Comparison of ENCODE assay signal across 16 cellular contexts in the genomic region with DNA sequence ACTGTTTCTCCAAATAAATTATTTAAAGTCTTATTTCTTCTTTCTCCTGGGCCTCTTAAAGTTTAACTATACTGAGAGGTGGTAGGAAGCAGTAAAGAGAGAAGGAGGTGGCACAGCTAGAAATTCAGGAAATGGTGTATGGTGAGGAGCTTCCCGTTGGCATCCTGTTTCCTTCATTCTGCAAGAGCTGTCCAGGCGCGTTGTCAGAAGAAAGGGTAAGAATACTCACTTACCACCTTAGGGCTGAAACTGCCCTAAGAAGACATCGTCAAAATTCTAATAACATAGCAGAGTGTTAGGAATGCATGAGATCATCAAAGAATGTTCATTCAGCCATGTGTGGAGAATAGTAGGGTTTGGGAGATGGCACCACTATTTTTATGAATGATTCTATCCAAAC.
DNase-seq lines count a peak whose midpoint lies in the region; ATAC-seq, FAIRE-seq and TF ChIP-seq lines count a peak whose summit lies in the region.
"Had no signal": no experiment of that assay in that cellular context is flagged by ENCODE, and none has a peak within 500 bp of the region (broad histone marks: within the 10 kb centered on the region; RNA-seq: fewer than 3 reads in every experiment).

No MANE protein-coding gene starts in this region.

- H3K27me3 Mint-ChIP-seq in activated CD4-positive, alpha-beta T cell treated with anti-CD3 and anti-CD28 coated beads for 36 hours: no peaks in the 10 kb centered on the region
- no peaks in the 10 kb centered on the region for H3K27me3 Mint-ChIP-seq in activated CD8-positive, alpha-beta T cell treated with anti-CD3 and anti-CD28 coated beads, Interleukin-2, amount 10 ng/mL, durations not matched to agents 7 days and 5 days (ENCODE audit: low read depth)
- H3K27me3 Mint-ChIP-seq: B cell; CD4-positive, alpha-beta memory T cell had no signal

- no peaks in the 10 kb centered on the region for H3K27me3 ChIP-seq in bronchial epithelial cell (ENCODE audit: control insufficient read depth, insufficient read depth, low read length)

- no peak overlapping the region for H3K4me3 Mint-ChIP-seq in activated CD4-positive, alpha-beta T cell treated with anti-CD3 and anti-CD28 coated beads for 36 hours
- H3K4me3 Mint-ChIP-seq in activated CD8-positive, alpha-beta T cell treated with anti-CD3 and anti-CD28 coated beads, Interleukin-2, amount 10 ng/mL, durations not matched to agents 7 days and 5 days: no peak overlapping the region
- H3K4me3 Mint-ChIP-seq: B cell; CD4-positive, alpha-beta memory T cell; GM23338 had no signal

- H3K9me3 Mint-ChIP-seq in activated CD4-positive, alpha-beta T cell treated with anti-CD3 and anti-CD28 coated beads for 36 hours (ENCODE audit: low read depth): peaks cover 3% of the 10 kb centered on the region
- no peaks in the 10 kb centered on the region for H3K9me3 Mint-ChIP-seq in activated CD8-positive, alpha-beta T cell treated with anti-CD3 and anti-CD28 coated beads, Interleukin-2, amount 10 ng/mL, durations not matched to agents 7 days and 5 days (ENCODE audit: insufficient read depth)

- no peak overlapping the region for H3K27ac Mint-ChIP-seq in activated CD4-positive, alpha-beta T cell treated with anti-CD3 and anti-CD28 coated beads for 36 hours
- no peak overlapping the region for H3K27ac Mint-ChIP-seq in activated CD8-positive, alpha-beta T cell treated with anti-CD3 and anti-CD28 coated beads, Interleukin-2, amount 10 ng/mL, durations not matched to agents 7 days and 5 days
- H3K27ac Mint-ChIP-seq: B cell; CD4-positive, alpha-beta memory T cell; GM23338 had no signal

- DNase-seq in Kasumi-1 (lab: John Stamatoyannopoulos, UW): peak; percentile 60 to 64
- DNase-seq in bronchial epithelial cell (ENCODE audit: low read depth): peak; percentile 39
- no peak for DNase-seq in epithelial cell of proximal tubule (ENCODE audit: low read depth)
- DNase-seq in CD1c-positive myeloid dendritic cell (ENCODE audit: extremely low spot score): no peak
- no peak for DNase-seq in activated CD4-positive, alpha-beta T cell treated with anti-CD3 and anti-CD28 coated beads for 36 hours
- no peak for DNase-seq in activated CD8-positive, alpha-beta T cell treated with anti-CD3 and anti-CD28 coated beads, Interleukin-2, amount 10 ng/mL, durations not matched to agents 7 days and 5 days
- DNase-seq: C1 segment of cervical spinal cord; CD4-positive, alpha-beta memory T cell; DMS79; H7 had no signal

- ATAC-seq in activated CD4-positive, alpha-beta T cell treated with anti-CD3 and anti-CD28 coated beads for 36 hours: no peak
- ATAC-seq in HG03439 (IDR thresholded peaks at IDR 0.05; ENCODE audit: unreplicated experiment): no peak
- no peak for ATAC-seq in activated CD8-positive, alpha-beta T cell treated with anti-CD3 and anti-CD28 coated beads, Interleukin-2, amount 10 ng/mL, durations not matched to agents 7 days and 5 days
- ATAC-seq: GM23338 had no signal

- no peak for TF ChIP-seq CTCF in bronchial epithelial cell (IDR thresholded peaks at IDR 0.05; ENCODE audit: insufficient read depth, low read length, severe bottlenecking)
- TF ChIP-seq CTCF in epithelial cell of proximal tubule (conservative IDR thresholded peaks at IDR 0.05; ENCODE audit: low read depth, low read length): no peak

- H3K4me3 ChIP-seq in bronchial epithelial cell (ENCODE audit: low read depth, low read length) (no peak overlapping the region), epithelial cell of proximal tubule (ENCODE audit: low read depth, low read length) (peak overlapping the region; percentile 3)
- H3K4me3 ChIP-seq: GM23338 had no signal

- no peaks in the 10 kb centered on the region for H3K36me3 ChIP-seq in bronchial epithelial cell (ENCODE audit: control insufficient read depth, insufficient read depth, low read length)

- no peaks in the 10 kb centered on the region for H3K36me3 Mint-ChIP-seq in activated CD4-positive, alpha-beta T cell treated with anti-CD3 and anti-CD28 coated beads for 36 hours (ENCODE audit: low read depth)
- H3K36me3 Mint-ChIP-seq in activated CD8-positive, alpha-beta T cell treated with anti-CD3 and anti-CD28 coated beads, Interleukin-2, amount 10 ng/mL, durations not matched to agents 7 days and 5 days (ENCODE audit: low read depth): no peaks in the 10 kb centered on the region
- H3K36me3 Mint-ChIP-seq: CD4-positive, alpha-beta memory T cell had no signal

- H3K4me1 Mint-ChIP-seq in activated CD4-positive, alpha-beta T cell treated with anti-CD3 and anti-CD28 coated beads for 36 hours: no peaks in the 10 kb centered on the region
- H3K4me1 Mint-ChIP-seq in activated CD8-positive, alpha-beta T cell treated with anti-CD3 and anti-CD28 coated beads, Interleukin-2, amount 10 ng/mL, durations not matched to agents 7 days and 5 days (ENCODE audit: low read depth): no peaks in the 10 kb centered on the region
- H3K4me1 Mint-ChIP-seq: B cell; CD4-positive, alpha-beta memory T cell; GM23338 had no signal

- POLR2A ChIA-PET in activated CD4-positive, alpha-beta T cell treated with anti-CD3 and anti-CD28 coated beads for 36 hours (lab: Charles Lee): no interaction called here
- POLR2A ChIA-PET in activated CD8-positive, alpha-beta T cell treated with anti-CD3 and anti-CD28 coated beads, Interleukin-2, amount 10 ng/mL, durations not matched to agents 7 days and 5 days (lab: Charles Lee): no interaction called here

- CTCF ChIA-PET in activated CD4-positive, alpha-beta T cell treated with anti-CD3 and anti-CD28 coated beads for 36 hours (lab: Charles Lee): no interaction called here
- CTCF ChIA-PET in activated CD8-positive, alpha-beta T cell treated with anti-CD3 and anti-CD28 coated beads, Interleukin-2, amount 10 ng/mL, durations not matched to agents 7 days and 5 days (lab: Charles Lee): no interaction called here

- intact Hi-C loops in activated CD4-positive, alpha-beta T cell treated with anti-CD3 and anti-CD28 coated beads for 36 hours (cut with DNase I, micrococcal nuclease): no loop called here

- FAIRE-seq in bronchial epithelial cell (lab: Jason Lieb, UNC): no peak
- FAIRE-seq: A204.1, G401.6, GM12892 had no signal

Comparison
In these comparisons a context has a peak if more than half of its experiments do, and no peak if none do; other contexts are left out.
1. DNase-seq: peak in Kasumi-1 (2 of 2) and bronchial epithelial cell (single experiment); none in epithelial cell of proximal tubule (single experiment), CD1c-positive myeloid dendritic cell (single experiment), activated CD4-positive, alpha-beta T cell treated with anti-CD3 and anti-CD28 coated beads for 36 hours (single experiment) and activated CD8-positive, alpha-beta T cell treated with anti-CD3 and anti-CD28 coated beads, Interleukin-2, amount 10 ng/mL, durations not matched to agents 7 days and 5 days (single experiment).